ENCODE assay signal across 1 cellular context in genomic region chr4:185357733-185358440, GRCh38.
TF ChIP-seq lines count a peak whose summit lies in the region.

No MANE protein-coding gene starts in this region.

TF ChIP-seq in K562, 482 proteins besides CTCF, POLR2A, EP300 and RAD21 (continued from another document and continues in another):
- TF ChIP-seq ARID3A (IDR thresholded peaks at IDR 0.05; ENCODE audit: borderline replicate concordance, low read depth, low read length) = peak; percentile 53; the same call in 1 of the 2 replicates
- TF ChIP-seq, protein P1, sequence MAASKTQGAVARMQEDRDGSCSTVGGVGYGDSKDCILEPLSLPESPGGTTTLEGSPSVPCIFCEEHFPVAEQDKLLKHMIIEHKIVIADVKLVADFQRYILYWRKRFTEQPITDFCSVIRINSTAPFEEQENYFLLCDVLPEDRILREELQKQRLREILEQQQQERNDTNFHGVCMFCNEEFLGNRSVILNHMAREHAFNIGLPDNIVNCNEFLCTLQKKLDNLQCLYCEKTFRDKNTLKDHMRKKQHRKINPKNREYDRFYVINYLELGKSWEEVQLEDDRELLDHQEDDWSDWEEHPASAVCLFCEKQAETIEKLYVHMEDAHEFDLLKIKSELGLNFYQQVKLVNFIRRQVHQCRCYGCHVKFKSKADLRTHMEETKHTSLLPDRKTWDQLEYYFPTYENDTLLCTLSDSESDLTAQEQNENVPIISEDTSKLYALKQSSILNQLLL (CRISPR knock-in tag; IDR thresholded peaks at IDR 0.05; ENCODE audit: borderline replicate concordance) = no peak
- no peak for TF ChIP-seq FOXO4 (CRISPR knock-in tag; IDR thresholded peaks at IDR 0.05)
- no peak for TF ChIP-seq NCOA4 (IDR thresholded peaks at IDR 0.05; ENCODE audit: partially characterized antibody)
- TF ChIP-seq, protein P2, sequence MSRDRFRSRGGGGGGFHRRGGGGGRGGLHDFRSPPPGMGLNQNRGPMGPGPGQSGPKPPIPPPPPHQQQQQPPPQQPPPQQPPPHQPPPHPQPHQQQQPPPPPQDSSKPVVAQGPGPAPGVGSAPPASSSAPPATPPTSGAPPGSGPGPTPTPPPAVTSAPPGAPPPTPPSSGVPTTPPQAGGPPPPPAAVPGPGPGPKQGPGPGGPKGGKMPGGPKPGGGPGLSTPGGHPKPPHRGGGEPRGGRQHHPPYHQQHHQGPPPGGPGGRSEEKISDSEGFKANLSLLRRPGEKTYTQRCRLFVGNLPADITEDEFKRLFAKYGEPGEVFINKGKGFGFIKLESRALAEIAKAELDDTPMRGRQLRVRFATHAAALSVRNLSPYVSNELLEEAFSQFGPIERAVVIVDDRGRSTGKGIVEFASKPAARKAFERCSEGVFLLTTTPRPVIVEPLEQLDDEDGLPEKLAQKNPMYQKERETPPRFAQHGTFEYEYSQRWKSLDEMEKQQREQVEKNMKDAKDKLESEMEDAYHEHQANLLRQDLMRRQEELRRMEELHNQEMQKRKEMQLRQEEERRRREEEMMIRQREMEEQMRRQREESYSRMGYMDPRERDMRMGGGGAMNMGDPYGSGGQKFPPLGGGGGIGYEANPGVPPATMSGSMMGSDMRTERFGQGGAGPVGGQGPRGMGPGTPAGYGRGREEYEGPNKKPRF (IDR thresholded peaks at IDR 0.05; ENCODE audit: low read depth, low read length) = no peak
- no peak for TF ChIP-seq CEBPG (CRISPR knock-in tag; IDR thresholded peaks at IDR 0.05)
- TF ChIP-seq CEBPG (tag; conservative IDR thresholded peaks at IDR 0.05 in 1 of 2, IDR thresholded peaks at IDR 0.05 in 1 of 2) = no peak
- TF ChIP-seq SMAD3 (CRISPR knock-in tag; conservative IDR thresholded peaks at IDR 0.05) = no peak
- no peak for TF ChIP-seq NR2C1 (IDR thresholded peaks at IDR 0.05)
- TF ChIP-seq NR2C1 (tag; IDR thresholded peaks at IDR 0.05) = no peak
- TF ChIP-seq KLF16 (IDR thresholded peaks at IDR 0.05) = no peak
- no peak for TF ChIP-seq ZNF699 (CRISPR knock-in tag; IDR thresholded peaks at IDR 0.05; ENCODE audit: insufficient replicate concordance)
- TF ChIP-seq, protein P3, sequence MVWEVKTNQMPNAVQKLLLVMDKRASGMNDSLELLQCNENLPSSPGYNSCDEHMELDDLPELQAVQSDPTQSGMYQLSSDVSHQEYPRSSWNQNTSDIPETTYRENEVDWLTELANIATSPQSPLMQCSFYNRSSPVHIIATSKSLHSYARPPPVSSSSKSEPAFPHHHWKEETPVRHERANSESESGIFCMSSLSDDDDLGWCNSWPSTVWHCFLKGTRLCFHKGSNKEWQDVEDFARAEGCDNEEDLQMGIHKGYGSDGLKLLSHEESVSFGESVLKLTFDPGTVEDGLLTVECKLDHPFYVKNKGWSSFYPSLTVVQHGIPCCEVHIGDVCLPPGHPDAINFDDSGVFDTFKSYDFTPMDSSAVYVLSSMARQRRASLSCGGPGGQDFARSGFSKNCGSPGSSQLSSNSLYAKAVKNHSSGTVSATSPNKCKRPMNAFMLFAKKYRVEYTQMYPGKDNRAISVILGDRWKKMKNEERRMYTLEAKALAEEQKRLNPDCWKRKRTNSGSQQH (CRISPR knock-in tag; IDR thresholded peaks at IDR 0.05) = no peak
- no peak for TF ChIP-seq CCAR2 (IDR thresholded peaks at IDR 0.05; ENCODE audit: low read depth, low read length)
- TF ChIP-seq POLR2AphosphoS5 (IDR thresholded peaks at IDR 0.05; ENCODE audit: control insufficient read depth, insufficient read depth, low read depth, low read length) = no peak
- TF ChIP-seq, protein P4, sequence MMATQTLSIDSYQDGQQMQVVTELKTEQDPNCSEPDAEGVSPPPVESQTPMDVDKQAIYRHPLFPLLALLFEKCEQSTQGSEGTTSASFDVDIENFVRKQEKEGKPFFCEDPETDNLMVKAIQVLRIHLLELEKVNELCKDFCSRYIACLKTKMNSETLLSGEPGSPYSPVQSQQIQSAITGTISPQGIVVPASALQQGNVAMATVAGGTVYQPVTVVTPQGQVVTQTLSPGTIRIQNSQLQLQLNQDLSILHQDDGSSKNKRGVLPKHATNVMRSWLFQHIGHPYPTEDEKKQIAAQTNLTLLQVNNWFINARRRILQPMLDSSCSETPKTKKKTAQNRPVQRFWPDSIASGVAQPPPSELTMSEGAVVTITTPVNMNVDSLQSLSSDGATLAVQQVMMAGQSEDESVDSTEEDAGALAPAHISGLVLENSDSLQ (IDR thresholded peaks at IDR 0.05) = peak; percentile 12; the same call in 1 of the 2 replicates
- TF ChIP-seq NFIC (IDR thresholded peaks at IDR 0.05) = peak; percentile 26; the same call in 1 of the 2 replicates
- TF ChIP-seq GTF2E2 (tag; IDR thresholded peaks at IDR 0.05) = no peak
- TF ChIP-seq ZFX (CRISPR knock-in tag; IDR thresholded peaks at IDR 0.05) = no peak
- no peak for TF ChIP-seq SRSF3 (IDR thresholded peaks at IDR 0.05; ENCODE audit: insufficient read depth, low read length)
- no peak for TF ChIP-seq PHF21A (IDR thresholded peaks at IDR 0.05; ENCODE audit: borderline replicate concordance, low read depth)
- 0 out of 2 replicates have a peak, but pooled peaks have one; percentile 41 for TF ChIP-seq HDAC2 (IDR thresholded peaks at IDR 0.05)
- no peak for TF ChIP-seq ZNF398 (CRISPR knock-in tag; IDR thresholded peaks at IDR 0.05)
- no peak for TF ChIP-seq EZH2 (IDR thresholded peaks at IDR 0.05; ENCODE audit: borderline replicate concordance, low read depth, low read length)
- TF ChIP-seq DNMT1 (IDR thresholded peaks at IDR 0.05) = no peak
- TF ChIP-seq, protein P5, sequence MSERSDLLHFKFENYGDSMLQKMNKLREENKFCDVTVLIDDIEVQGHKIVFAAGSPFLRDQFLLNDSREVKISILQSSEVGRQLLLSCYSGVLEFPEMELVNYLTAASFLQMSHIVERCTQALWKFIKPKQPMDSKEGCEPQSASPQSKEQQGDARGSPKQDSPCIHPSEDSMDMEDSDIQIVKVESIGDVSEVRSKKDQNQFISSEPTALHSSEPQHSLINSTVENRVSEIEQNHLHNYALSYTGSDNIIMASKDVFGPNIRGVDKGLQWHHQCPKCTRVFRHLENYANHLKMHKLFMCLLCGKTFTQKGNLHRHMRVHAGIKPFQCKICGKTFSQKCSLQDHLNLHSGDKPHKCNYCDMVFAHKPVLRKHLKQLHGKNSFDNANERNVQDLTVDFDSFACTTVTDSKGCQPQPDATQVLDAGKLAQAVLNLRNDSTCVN (CRISPR knock-in tag; IDR thresholded peaks at IDR 0.05) = no peak
- no peak; a peak in 1 of 4 replicates for TF ChIP-seq HDAC1 (IDR thresholded peaks at IDR 0.05)
- peak; percentile 83; the same call in 1 of the 2 replicates for TF ChIP-seq SMARCA4 (IDR thresholded peaks at IDR 0.05)
- no peak for TF ChIP-seq ZNF583 (CRISPR knock-in tag; IDR thresholded peaks at IDR 0.05)
- TF ChIP-seq, protein P6, sequence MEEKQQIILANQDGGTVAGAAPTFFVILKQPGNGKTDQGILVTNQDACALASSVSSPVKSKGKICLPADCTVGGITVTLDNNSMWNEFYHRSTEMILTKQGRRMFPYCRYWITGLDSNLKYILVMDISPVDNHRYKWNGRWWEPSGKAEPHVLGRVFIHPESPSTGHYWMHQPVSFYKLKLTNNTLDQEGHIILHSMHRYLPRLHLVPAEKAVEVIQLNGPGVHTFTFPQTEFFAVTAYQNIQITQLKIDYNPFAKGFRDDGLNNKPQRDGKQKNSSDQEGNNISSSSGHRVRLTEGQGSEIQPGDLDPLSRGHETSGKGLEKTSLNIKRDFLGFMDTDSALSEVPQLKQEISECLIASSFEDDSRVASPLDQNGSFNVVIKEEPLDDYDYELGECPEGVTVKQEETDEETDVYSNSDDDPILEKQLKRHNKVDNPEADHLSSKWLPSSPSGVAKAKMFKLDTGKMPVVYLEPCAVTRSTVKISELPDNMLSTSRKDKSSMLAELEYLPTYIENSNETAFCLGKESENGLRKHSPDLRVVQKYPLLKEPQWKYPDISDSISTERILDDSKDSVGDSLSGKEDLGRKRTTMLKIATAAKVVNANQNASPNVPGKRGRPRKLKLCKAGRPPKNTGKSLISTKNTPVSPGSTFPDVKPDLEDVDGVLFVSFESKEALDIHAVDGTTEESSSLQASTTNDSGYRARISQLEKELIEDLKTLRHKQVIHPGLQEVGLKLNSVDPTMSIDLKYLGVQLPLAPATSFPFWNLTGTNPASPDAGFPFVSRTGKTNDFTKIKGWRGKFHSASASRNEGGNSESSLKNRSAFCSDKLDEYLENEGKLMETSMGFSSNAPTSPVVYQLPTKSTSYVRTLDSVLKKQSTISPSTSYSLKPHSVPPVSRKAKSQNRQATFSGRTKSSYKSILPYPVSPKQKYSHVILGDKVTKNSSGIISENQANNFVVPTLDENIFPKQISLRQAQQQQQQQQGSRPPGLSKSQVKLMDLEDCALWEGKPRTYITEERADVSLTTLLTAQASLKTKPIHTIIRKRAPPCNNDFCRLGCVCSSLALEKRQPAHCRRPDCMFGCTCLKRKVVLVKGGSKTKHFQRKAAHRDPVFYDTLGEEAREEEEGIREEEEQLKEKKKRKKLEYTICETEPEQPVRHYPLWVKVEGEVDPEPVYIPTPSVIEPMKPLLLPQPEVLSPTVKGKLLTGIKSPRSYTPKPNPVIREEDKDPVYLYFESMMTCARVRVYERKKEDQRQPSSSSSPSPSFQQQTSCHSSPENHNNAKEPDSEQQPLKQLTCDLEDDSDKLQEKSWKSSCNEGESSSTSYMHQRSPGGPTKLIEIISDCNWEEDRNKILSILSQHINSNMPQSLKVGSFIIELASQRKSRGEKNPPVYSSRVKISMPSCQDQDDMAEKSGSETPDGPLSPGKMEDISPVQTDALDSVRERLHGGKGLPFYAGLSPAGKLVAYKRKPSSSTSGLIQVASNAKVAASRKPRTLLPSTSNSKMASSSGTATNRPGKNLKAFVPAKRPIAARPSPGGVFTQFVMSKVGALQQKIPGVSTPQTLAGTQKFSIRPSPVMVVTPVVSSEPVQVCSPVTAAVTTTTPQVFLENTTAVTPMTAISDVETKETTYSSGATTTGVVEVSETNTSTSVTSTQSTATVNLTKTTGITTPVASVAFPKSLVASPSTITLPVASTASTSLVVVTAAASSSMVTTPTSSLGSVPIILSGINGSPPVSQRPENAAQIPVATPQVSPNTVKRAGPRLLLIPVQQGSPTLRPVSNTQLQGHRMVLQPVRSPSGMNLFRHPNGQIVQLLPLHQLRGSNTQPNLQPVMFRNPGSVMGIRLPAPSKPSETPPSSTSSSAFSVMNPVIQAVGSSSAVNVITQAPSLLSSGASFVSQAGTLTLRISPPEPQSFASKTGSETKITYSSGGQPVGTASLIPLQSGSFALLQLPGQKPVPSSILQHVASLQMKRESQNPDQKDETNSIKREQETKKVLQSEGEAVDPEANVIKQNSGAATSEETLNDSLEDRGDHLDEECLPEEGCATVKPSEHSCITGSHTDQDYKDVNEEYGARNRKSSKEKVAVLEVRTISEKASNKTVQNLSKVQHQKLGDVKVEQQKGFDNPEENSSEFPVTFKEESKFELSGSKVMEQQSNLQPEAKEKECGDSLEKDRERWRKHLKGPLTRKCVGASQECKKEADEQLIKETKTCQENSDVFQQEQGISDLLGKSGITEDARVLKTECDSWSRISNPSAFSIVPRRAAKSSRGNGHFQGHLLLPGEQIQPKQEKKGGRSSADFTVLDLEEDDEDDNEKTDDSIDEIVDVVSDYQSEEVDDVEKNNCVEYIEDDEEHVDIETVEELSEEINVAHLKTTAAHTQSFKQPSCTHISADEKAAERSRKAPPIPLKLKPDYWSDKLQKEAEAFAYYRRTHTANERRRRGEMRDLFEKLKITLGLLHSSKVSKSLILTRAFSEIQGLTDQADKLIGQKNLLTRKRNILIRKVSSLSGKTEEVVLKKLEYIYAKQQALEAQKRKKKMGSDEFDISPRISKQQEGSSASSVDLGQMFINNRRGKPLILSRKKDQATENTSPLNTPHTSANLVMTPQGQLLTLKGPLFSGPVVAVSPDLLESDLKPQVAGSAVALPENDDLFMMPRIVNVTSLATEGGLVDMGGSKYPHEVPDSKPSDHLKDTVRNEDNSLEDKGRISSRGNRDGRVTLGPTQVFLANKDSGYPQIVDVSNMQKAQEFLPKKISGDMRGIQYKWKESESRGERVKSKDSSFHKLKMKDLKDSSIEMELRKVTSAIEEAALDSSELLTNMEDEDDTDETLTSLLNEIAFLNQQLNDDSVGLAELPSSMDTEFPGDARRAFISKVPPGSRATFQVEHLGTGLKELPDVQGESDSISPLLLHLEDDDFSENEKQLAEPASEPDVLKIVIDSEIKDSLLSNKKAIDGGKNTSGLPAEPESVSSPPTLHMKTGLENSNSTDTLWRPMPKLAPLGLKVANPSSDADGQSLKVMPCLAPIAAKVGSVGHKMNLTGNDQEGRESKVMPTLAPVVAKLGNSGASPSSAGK (IDR thresholded peaks at IDR 0.05) = 0 out of 2 replicates have a peak, but pooled peaks have one; percentile 16
- TF ChIP-seq ZNF347 (CRISPR knock-in tag; IDR thresholded peaks at IDR 0.05; ENCODE audit: low read depth) = no peak
- TF ChIP-seq RFX1 (IDR thresholded peaks at IDR 0.05) = no peak
- no peak for TF ChIP-seq HES1 (IDR thresholded peaks at IDR 0.05; ENCODE audit: low read depth)
